In genomic region chr11:33507967-33508366, GRCh38 we compare ENCODE assay signal across 12 cellular contexts.
A peak's percentile ranks its signal among the peaks of the same experiment; 100 is the strongest.
DNase-seq lines count a peak whose midpoint lies in the region; ATAC-seq and TF ChIP-seq lines count a peak whose summit lies in the region.
"Had no signal": no experiment of that assay in that cellular context is flagged by ENCODE, and none has a peak within 500 bp of the region (broad histone marks: within the 10 kb centered on the region; RNA-seq: fewer than 3 reads in every experiment).

No MANE protein-coding gene starts in this region.

- H4K20me1 ChIP-seq in GM23248 (ENCODE audit: insufficient read depth): no peaks in the 10 kb centered on the region

- peak; percentile 59 for DNase-seq in GM23248
- peak; percentile 63 for DNase-seq in M059J (ENCODE audit: low read depth)
- DNase-seq in body of pancreas: peak; percentile 20 to 61 (median 40)
- DNase-seq in mesendoderm: peak; percentile 69
- DNase-seq in Right ventricle myocardium inferior (ENCODE audit: missing footprints): no peak
- DNase-seq in activated CD8-positive, alpha-beta memory T cell treated with anti-CD3 and anti-CD28 coated beads for 24 hours: no peak
- DNase-seq: activated CD4-positive, alpha-beta T cell treated with anti-CD3 and anti-CD28 coated beads, Interleukin-2, amount 10 ng/mL, durations not matched to agents 24 days and 14 days; DND-41; NCI-H446 had no signal

- intact Hi-C loops in body of pancreas (cut with DNase I) (no loop called here), Right ventricle myocardium inferior (cut with DNase I) (no loop called here)

- H3K56ac ChIP-seq in mesendoderm (ENCODE audit: low read length): no peak overlapping the region

- no peak overlapping the region for H4K8ac ChIP-seq in mesendoderm (ENCODE audit: low read depth, low read length)

- H3K9ac ChIP-seq in GM23248 (no peak overlapping the region), mesendoderm (ENCODE audit: low read length) (no peak overlapping the region)

- ATAC-seq in body of pancreas (peak; percentile 33), Right ventricle myocardium inferior (no peak), esophagus mucosa (no peak)
- ATAC-seq: foreskin keratinocyte had no signal

- H3K27me3 ChIP-seq in GM23248 (replicated peaks; ENCODE audit: insufficient read depth) (no peaks in the 10 kb centered on the region), body of pancreas (no peaks in the 10 kb centered on the region), mesendoderm (ENCODE audit: insufficient read depth, low read length, poor library complexity) (no peaks in the 10 kb centered on the region)
- H3K27me3 ChIP-seq: foreskin keratinocyte had no signal

- no peak overlapping the region for H2AFZ ChIP-seq in GM23248

- H3F3A ChIP-seq in GM23248 (ENCODE audit: insufficient read depth): peaks cover 4% of the 10 kb centered on the region; the same call in 1 of the 2 replicates

- no peaks in the 10 kb centered on the region for H3K9me2 ChIP-seq in GM23248 (ENCODE audit: insufficient read depth)

- H3K36me3 ChIP-seq in GM23248 (ENCODE audit: low read depth) (no peaks in the 10 kb centered on the region), body of pancreas (replicated peaks in 1 of 2; ENCODE audit: insufficient read depth in 1 of 2, low read depth in 2 of 2) (no peaks in the 10 kb centered on the region), mesendoderm (ENCODE audit: control insufficient read depth, insufficient read depth, low read length) (no peaks in the 10 kb centered on the region)
- H3K36me3 ChIP-seq: neutrophil had no signal

- H3K23ac ChIP-seq in mesendoderm (ENCODE audit: low read length): no peak overlapping the region

- H3K9me3 ChIP-seq in GM23248 (ENCODE audit: low read depth): no peaks in the 10 kb centered on the region
- no peaks in the 10 kb centered on the region for H3K9me3 ChIP-seq in body of pancreas
- H3K9me3 ChIP-seq: neutrophil had no signal

- H3K4me2 ChIP-seq in GM23248 (ENCODE audit: unreplicated experiment) (no peak overlapping the region), mesendoderm (ENCODE audit: low read length) (no peak overlapping the region)

- H3K18ac ChIP-seq in mesendoderm (ENCODE audit: low read length): no peak overlapping the region

- TF ChIP-seq POLR2A in body of pancreas (IDR thresholded peaks at IDR 0.05): no peak

- H2BK120ac ChIP-seq in mesendoderm (ENCODE audit: low read depth, low read length): no peak overlapping the region

- H2BK15ac ChIP-seq in mesendoderm (replicated peaks; ENCODE audit: low read depth): no peak overlapping the region

- H2AK5ac ChIP-seq in mesendoderm (ENCODE audit: low read length): no peak overlapping the region

- WGBS in GM23248 (ENCODE audit: low coverage in 1 of 2, low lambda C conversion rate in 2 of 2, missing lambda C conversion rate in 2 of 2), 2 experiments: 39 to 47% methylated on average over 3 of the region's 3 CpGs
- WGBS in body of pancreas, 2 donors: 24 to 30% methylated on average over 3 of the region's 3 CpGs
- WGBS in mesendoderm (ENCODE audit: extremely low coverage, insufficient coverage, low lambda C conversion rate): no CpG with 5 or more reads among the region's 3 CpGs

- H3K4ac ChIP-seq in mesendoderm (ENCODE audit: low read depth, low read length): no peak overlapping the region

- H3K27ac ChIP-seq in GM23248 (peak overlapping the region; percentile 19; the same call in 1 of the 2 replicates), body of pancreas (no peak overlapping the region), mesendoderm (ENCODE audit: low read depth, low read length) (no peak overlapping the region)
- H3K27ac ChIP-seq: foreskin keratinocyte, neutrophil had no signal

- no peak overlapping the region for H4K5ac ChIP-seq in mesendoderm (ENCODE audit: low read length)

- no peak overlapping the region for H2BK5ac ChIP-seq in mesendoderm (ENCODE audit: low read length)

- H3K4me3 ChIP-seq in GM23248: no peak overlapping the region
- no peak overlapping the region for H3K4me3 ChIP-seq in body of pancreas
- no peak overlapping the region for H3K4me3 ChIP-seq in mesendoderm (ENCODE audit: low read length)

- H3K79me2 ChIP-seq in GM23248 (ENCODE audit: insufficient read depth): peaks cover 100% of the 10 kb centered on the region
- H3K79me2 ChIP-seq in mesendoderm (ENCODE audit: control insufficient read depth, insufficient read depth, low read length): no peaks in the 10 kb centered on the region

- in situ Hi-C loops in GM23248 (cut with MboI): no loop called here

- peaks cover 12% of the 10 kb centered on the region; the same call in 1 of the 2 replicates for H3K4me1 ChIP-seq in GM23248 (ENCODE audit: insufficient read depth)
- no peaks in the 10 kb centered on the region for H3K4me1 ChIP-seq in body of pancreas
- H3K4me1 ChIP-seq in mesendoderm (ENCODE audit: control insufficient read depth, low read depth, low read length): no peaks in the 10 kb centered on the region
- H3K4me1 ChIP-seq: foreskin keratinocyte had no signal

- no peaks in the 10 kb centered on the region for H3K79me1 ChIP-seq in mesendoderm (ENCODE audit: low read length)

- TF ChIP-seq CTCF in body of pancreas (IDR thresholded peaks at IDR 0.05): no peak

Comparison
In these comparisons a context has a peak if more than half of its experiments do, and no peak if none do; other contexts are left out.
1. DNase-seq: peak in GM23248 (single experiment), M059J (single experiment), body of pancreas (4 of 4) and mesendoderm (single experiment); none in Right ventricle myocardium inferior (single experiment) and activated CD8-positive, alpha-beta memory T cell treated with anti-CD3 and anti-CD28 coated beads for 24 hours (single experiment).